In the genomic region with DNA sequence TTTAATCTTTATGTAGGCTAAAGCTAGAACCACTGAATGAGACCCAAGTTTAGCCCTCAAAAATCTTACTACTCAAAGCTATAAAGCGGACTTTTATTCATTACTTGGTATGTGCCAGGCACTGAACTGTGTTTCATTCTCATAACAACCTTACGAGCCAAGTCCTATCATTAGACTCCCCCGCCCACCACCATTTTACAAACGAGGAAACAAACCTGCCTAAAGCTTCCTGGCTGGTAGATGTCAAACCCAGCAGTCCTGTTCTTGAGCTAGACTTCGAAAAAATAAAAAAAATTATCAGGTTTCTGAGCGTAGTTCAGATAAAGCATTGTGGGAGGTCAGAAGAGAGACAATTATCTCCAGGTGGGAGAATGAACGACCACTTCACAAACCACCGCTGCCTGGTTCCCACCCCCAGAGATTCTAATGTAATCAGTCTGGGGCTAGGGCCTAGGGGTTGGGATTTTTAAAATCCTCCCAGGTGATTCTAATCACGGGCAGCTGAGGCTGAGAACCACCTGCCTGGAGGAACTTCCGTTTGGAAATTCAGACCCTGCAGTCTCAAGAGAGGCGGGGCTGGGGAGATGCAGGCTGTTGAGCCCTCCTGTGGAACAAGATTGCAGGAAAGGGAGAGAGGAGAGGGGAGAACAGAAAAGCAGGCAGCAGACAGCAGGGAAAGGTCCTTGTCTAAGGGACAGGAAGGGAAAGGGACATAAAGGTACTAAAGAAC, we compare ENCODE assay signal across 11 cellular contexts. TPM values are rescaled to one million over a fixed set of nuclear protein-coding genes. Genes with fewer than 3 reads are reported as not detected.
DNase-seq lines count a peak whose midpoint lies in the region; ATAC-seq and TF ChIP-seq lines count a peak whose summit lies in the region.
"Had no signal": no experiment of that assay in that cellular context is flagged by ENCODE, and none has a peak within 500 bp of the region (broad histone marks: within the 10 kb centered on the region; RNA-seq: fewer than 3 reads in every experiment).

No MANE protein-coding gene starts in this region.

- peak; percentile 85 for ATAC-seq in WTC11
- no peak for ATAC-seq in GM21825 (IDR thresholded peaks at IDR 0.05; ENCODE audit: unreplicated experiment)

- H3K9me3 Mint-ChIP-seq in WTC11 (no peaks in the 10 kb centered on the region), type B pancreatic cell (no peaks in the 10 kb centered on the region)
- H3K9me3 Mint-ChIP-seq in activated T-helper 2 cell treated with anti-CD3 and anti-CD28 coated beads, Interferon-gamma antibody, Interleukin-2, Interleukin-4, amounts not matched to agents 10 μg/mL and 5 μg/mL and 100 μg/mL, durations not matched to agents 14 hours and 24 hours and 36 hours, result no peaks in the 10 kb centered on the region

- DNase-seq in NCI-H82 (lab: John Stamatoyannopoulos, UW), result peak; percentile 15
- DNase-seq in NCI-H82 treated with DMSO at 0.1 percent for 48 hours (lab: John Stamatoyannopoulos, UW; ENCODE audit: unreplicated experiment), result no peak
- DNase-seq in WTC11 (ENCODE audit: low spot score), result peak; percentile 60
- peak; percentile 43 for DNase-seq in left kidney (ENCODE audit: low read depth, low spot score)
- no peak for DNase-seq in type B pancreatic cell (ENCODE audit: extremely low spot score, unreplicated experiment)
- no peak for DNase-seq in activated T-cell treated with anti-CD3 and anti-CD28 coated beads for 4 hours
- DNase-seq in activated T-helper 2 cell treated with anti-CD3 and anti-CD28 coated beads, Interferon-gamma antibody, Interleukin-2, Interleukin-4, amounts not matched to agents 10 μg/mL and 5 μg/mL and 100 μg/mL, durations not matched to agents 14 hours and 24 hours and 36 hours (ENCODE audit: low spot score), result no peak
- DNase-seq: activated CD4-positive, alpha-beta T cell treated with anti-CD3 and anti-CD28 coated beads for 4 hours; central memory CD4-positive, alpha-beta T cell; NCI-H1930 had no signal

- CTCF ChIA-PET in WTC11 (lab: Charles Lee), result no interaction called here

- no peaks in the 10 kb centered on the region; the same call in none of the 2 replicates for H3K27me3 Mint-ChIP-seq in WTC11 (ENCODE audit: low read depth)
- peaks cover 3% of the 10 kb centered on the region for H3K27me3 Mint-ChIP-seq in type B pancreatic cell
- peaks cover 2% of the 10 kb centered on the region for H3K27me3 Mint-ChIP-seq in activated T-helper 2 cell treated with anti-CD3 and anti-CD28 coated beads, Interferon-gamma antibody, Interleukin-2, Interleukin-4, amounts not matched to agents 10 μg/mL and 5 μg/mL and 100 μg/mL, durations not matched to agents 14 hours and 24 hours and 36 hours (ENCODE audit: low read depth)

- POLR2A ChIA-PET in WTC11 (lab: Charles Lee), result interaction anchor here (0.6 kb wide), 1 partner anchor 53 kb away, joined by 3 read pairs; no protein-coding TSS in a partner anchor

- H3K27ac Mint-ChIP-seq in WTC11 (peak overlapping the region; percentile 98), type B pancreatic cell (peak overlapping the region; percentile 89)
- H3K27ac Mint-ChIP-seq in activated T-helper 2 cell treated with anti-CD3 and anti-CD28 coated beads, Interferon-gamma antibody, Interleukin-2, Interleukin-4, amounts not matched to agents 10 μg/mL and 5 μg/mL and 100 μg/mL, durations not matched to agents 14 hours and 24 hours and 36 hours, result no peak overlapping the region

- no peak for TF ChIP-seq CTCF in WTC11 (IDR thresholded peaks at IDR 0.05)
- no peak for TF ChIP-seq CTCF in type B pancreatic cell (conservative IDR thresholded peaks at IDR 0.05)

- H3K36me3 Mint-ChIP-seq in WTC11, result no peaks in the 10 kb centered on the region
- no peaks in the 10 kb centered on the region for H3K36me3 Mint-ChIP-seq in type B pancreatic cell
- H3K36me3 Mint-ChIP-seq in activated T-helper 2 cell treated with anti-CD3 and anti-CD28 coated beads, Interferon-gamma antibody, Interleukin-2, Interleukin-4, amounts not matched to agents 10 μg/mL and 5 μg/mL and 100 μg/mL, durations not matched to agents 14 hours and 24 hours and 36 hours (ENCODE audit: low read depth), result no peaks in the 10 kb centered on the region

- intact Hi-C loops in activated T-helper 2 cell treated with anti-CD3 and anti-CD28 coated beads, Interferon-gamma antibody, Interleukin-2, Interleukin-4, amounts not matched to agents 10 μg/mL and 5 μg/mL and 100 μg/mL, durations not matched to agents 14 hours and 24 hours and 36 hours (cut with micrococcal nuclease), result no loop called here

- peak overlapping the region; percentile 48; the same call in 1 of the 2 replicates for H3K4me3 Mint-ChIP-seq in WTC11
- H3K4me3 Mint-ChIP-seq in type B pancreatic cell, result peak overlapping the region; percentile 58
- H3K4me3 Mint-ChIP-seq in activated T-helper 2 cell treated with anti-CD3 and anti-CD28 coated beads, Interferon-gamma antibody, Interleukin-2, Interleukin-4, amounts not matched to agents 10 μg/mL and 5 μg/mL and 100 μg/mL, durations not matched to agents 14 hours and 24 hours and 36 hours (ENCODE audit: low read depth), result no peak overlapping the region

- H3K4me1 Mint-ChIP-seq in WTC11 (peaks cover 76% of the 10 kb centered on the region), type B pancreatic cell (ENCODE audit: unreplicated experiment) (peaks cover 41% of the 10 kb centered on the region)
- peaks cover 2% of the 10 kb centered on the region for H3K4me1 Mint-ChIP-seq in activated T-helper 2 cell treated with anti-CD3 and anti-CD28 coated beads, Interferon-gamma antibody, Interleukin-2, Interleukin-4, amounts not matched to agents 10 μg/mL and 5 μg/mL and 100 μg/mL, durations not matched to agents 14 hours and 24 hours and 36 hours (ENCODE audit: low read depth)

TF ChIP-seq in WTC11, 78 proteins besides CTCF, POLR2A, EP300 and RAD21 (continues in another document):
- TF ChIP-seq SMAD4 (CRISPR knock-in tag; IDR thresholded peaks at IDR 0.05) (no peak), ATF2 (CRISPR knock-in tag; IDR thresholded peaks at IDR 0.05; ENCODE audit: borderline replicate concordance, low read depth) (no peak), JUN (CRISPR knock-in tag; IDR thresholded peaks at IDR 0.05) (no peak), STAT6 (CRISPR knock-in tag; conservative IDR thresholded peaks at IDR 0.05; ENCODE audit: low read depth) (no peak), ZNF232 (CRISPR knock-in tag; IDR thresholded peaks at IDR 0.05) (no peak), SOX15 (CRISPR knock-in tag; IDR thresholded peaks at IDR 0.05) (no peak)
- TF ChIP-seq, protein P1, sequence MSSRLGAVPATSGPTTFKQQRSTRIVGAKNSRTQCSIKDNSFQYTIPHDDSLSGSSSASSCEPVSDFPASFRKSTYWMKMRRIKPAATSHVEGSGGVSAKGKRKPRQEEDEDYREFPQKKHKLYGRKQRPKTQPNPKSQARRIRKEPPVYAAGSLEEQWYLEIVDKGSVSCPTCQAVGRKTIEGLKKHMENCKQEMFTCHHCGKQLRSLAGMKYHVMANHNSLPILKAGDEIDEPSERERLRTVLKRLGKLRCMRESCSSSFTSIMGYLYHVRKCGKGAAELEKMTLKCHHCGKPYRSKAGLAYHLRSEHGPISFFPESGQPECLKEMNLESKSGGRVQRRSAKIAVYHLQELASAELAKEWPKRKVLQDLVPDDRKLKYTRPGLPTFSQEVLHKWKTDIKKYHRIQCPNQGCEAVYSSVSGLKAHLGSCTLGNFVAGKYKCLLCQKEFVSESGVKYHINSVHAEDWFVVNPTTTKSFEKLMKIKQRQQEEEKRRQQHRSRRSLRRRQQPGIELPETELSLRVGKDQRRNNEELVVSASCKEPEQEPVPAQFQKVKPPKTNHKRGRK (CRISPR knock-in tag; IDR thresholded peaks at IDR 0.05; ENCODE audit: borderline replicate concordance), result no peak
- TF ChIP-seq, protein P2, sequence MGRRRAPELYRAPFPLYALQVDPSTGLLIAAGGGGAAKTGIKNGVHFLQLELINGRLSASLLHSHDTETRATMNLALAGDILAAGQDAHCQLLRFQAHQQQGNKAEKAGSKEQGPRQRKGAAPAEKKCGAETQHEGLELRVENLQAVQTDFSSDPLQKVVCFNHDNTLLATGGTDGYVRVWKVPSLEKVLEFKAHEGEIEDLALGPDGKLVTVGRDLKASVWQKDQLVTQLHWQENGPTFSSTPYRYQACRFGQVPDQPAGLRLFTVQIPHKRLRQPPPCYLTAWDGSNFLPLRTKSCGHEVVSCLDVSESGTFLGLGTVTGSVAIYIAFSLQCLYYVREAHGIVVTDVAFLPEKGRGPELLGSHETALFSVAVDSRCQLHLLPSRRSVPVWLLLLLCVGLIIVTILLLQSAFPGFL (CRISPR knock-in tag; IDR thresholded peaks at IDR 0.05; ENCODE audit: borderline replicate concordance), result no peak

RNA-seq across cellular contexts. Expression of gene ADTRP, which starts 8.6 kb away (rescaled TPM):
- total RNA-seq in WTC11 (2021) (0.44 to 0.98 TPM (median 0.50 TPM) in 3 replicates), type B pancreatic cell (ENCODE audit: low replicate concordance) (1.4 and 3.2 TPM in 2 replicates)
- total RNA-seq in activated T-helper 2 cell treated with anti-CD3 and anti-CD28 coated beads, Interferon-gamma antibody, Interleukin-2, Interleukin-4, amounts not matched to agents 10 μg/mL and 5 μg/mL and 100 μg/mL, durations not matched to agents 14 hours and 24 hours and 36 hours, result 0.67 and 1.6 TPM in 2 replicates

Comparison
In these comparisons a context has a peak if more than half of its experiments do, and no peak if none do; other contexts are left out.
1. DNase-seq: peak in NCI-H82 (single experiment), WTC11 (single experiment) and left kidney (single experiment); none in NCI-H82 treated with DMSO at 0.1 percent for 48 hours (single experiment), type B pancreatic cell (single experiment), activated T-cell treated with anti-CD3 and anti-CD28 coated beads for 4 hours (single experiment) and activated T-helper 2 cell treated with anti-CD3 and anti-CD28 coated beads, Interferon-gamma antibody, Interleukin-2, Interleukin-4, amounts not matched to agents 10 μg/mL and 5 μg/mL and 100 μg/mL, durations not matched to agents 14 hours and 24 hours and 36 hours (single experiment).